15 cellular contexts compared by ENCODE assay signal in genomic region chr4:125112536-125112935, GRCh38.
A peak's percentile ranks its signal among the peaks of the same experiment; 100 is the strongest.
DNase-seq lines count a peak whose midpoint lies in the region; ATAC-seq and TF ChIP-seq lines count a peak whose summit lies in the region.
"Had no signal": no experiment of that assay in that cellular context is flagged by ENCODE, and none has a peak within 500 bp of the region (broad histone marks: within the 10 kb centered on the region; RNA-seq: fewer than 3 reads in every experiment).

No MANE protein-coding gene starts in this region.

- H3K36me3 ChIP-seq in mammary epithelial cell (ENCODE audit: insufficient read depth, low read length) (no peaks in the 10 kb centered on the region), breast epithelium (no peaks in the 10 kb centered on the region), PC-9 (ENCODE audit: low read depth) (no peaks in the 10 kb centered on the region), neural progenitor cell (no peaks in the 10 kb centered on the region), left lung (no peaks in the 10 kb centered on the region)
- H3K36me3 ChIP-seq: BLaER1 treated with 17β-estradiol and CSF1 and Interleukin-3, amounts not matched to agents 10 nM and 100 nM had no signal

- no peaks in the 10 kb centered on the region for H3K9me3 Mint-ChIP-seq in neural progenitor cell

- no peaks in the 10 kb centered on the region for H4K20me1 ChIP-seq in mammary epithelial cell (ENCODE audit: insufficient read depth, low read length)
- no peaks in the 10 kb centered on the region for H4K20me1 ChIP-seq in PC-9 (ENCODE audit: insufficient read depth)
- no peaks in the 10 kb centered on the region for H4K20me1 ChIP-seq in neural progenitor cell (ENCODE audit: low read depth)
- H4K20me1 ChIP-seq: BLaER1 treated with 17β-estradiol and CSF1 and Interleukin-3, amounts not matched to agents 10 nM and 100 nM had no signal

- DNase-seq in mammary epithelial cell (no peak), breast epithelium (ENCODE audit: low spot score in 2 of 2) (no peak), PC-9 (no peak), neural progenitor cell (ENCODE audit: low spot score) (no peak), HuH-7.5 (ENCODE audit: low spot score) (no peak), NCI-H446 (lab: John Stamatoyannopoulos, UW) (no peak), left lung (no peak)
- DNase-seq: 8988T; AML-193; Calu3; CD4-positive, CD25-positive, alpha-beta regulatory T cell; DMS 273 treated with DMSO at 0.1 percent for 48 hours had no signal

- no peaks in the 10 kb centered on the region for H3K79me2 ChIP-seq in mammary epithelial cell (ENCODE audit: insufficient read depth, low read length)
- H3K79me2 ChIP-seq in PC-9 (ENCODE audit: low read depth) = no peaks in the 10 kb centered on the region
- H3K79me2 ChIP-seq in neural progenitor cell (ENCODE audit: low read depth) = no peaks in the 10 kb centered on the region

- CTCF ChIA-PET in mammary epithelial cell (lab: Charles Lee; ENCODE audit: low non-redundant PET) = no interaction called here
- CTCF ChIA-PET in PC-9 (lab: Charles Lee) = no interaction called here

- H3K4me3 Mint-ChIP-seq in neural progenitor cell = no peak overlapping the region
- H3K4me3 Mint-ChIP-seq: CD4-positive, CD25-positive, alpha-beta regulatory T cell had no signal

- no peak overlapping the region for H3K4me3 ChIP-seq in mammary epithelial cell (replicated peaks in 1 of 3; ENCODE audit: insufficient read depth in 1 of 3, low read depth in 2 of 3, low read length in 3 of 3)
- no peak overlapping the region for H3K4me3 ChIP-seq in breast epithelium
- H3K4me3 ChIP-seq in PC-9 = no peak overlapping the region
- H3K4me3 ChIP-seq in neural progenitor cell = no peak overlapping the region
- no peak overlapping the region for H3K4me3 ChIP-seq in left lung
- H3K4me3 ChIP-seq: BLaER1 treated with 17β-estradiol and CSF1 and Interleukin-3, amounts not matched to agents 10 nM and 100 nM had no signal

- BruUV-seq in mammary epithelial cell (replicated peaks; lab: Mats Ljungman, UMichigan) = no TSS peak
- BruUV-seq in PC-9 (replicated peaks; lab: Mats Ljungman, UMichigan) = no TSS peak

- no peak overlapping the region for H3K4me2 ChIP-seq in mammary epithelial cell (ENCODE audit: insufficient read depth, low read depth, low read length)
- no peak overlapping the region for H3K4me2 ChIP-seq in PC-9
- no peak overlapping the region for H3K4me2 ChIP-seq in neural progenitor cell
- H3K4me2 ChIP-seq: BLaER1 treated with 17β-estradiol and CSF1 and Interleukin-3, amounts not matched to agents 10 nM and 100 nM had no signal

- H2AFZ ChIP-seq in mammary epithelial cell (ENCODE audit: low read depth, low read length) = peak overlapping the region; percentile 3
- H2AFZ ChIP-seq in PC-9 = peak overlapping the region; percentile 58
- peak overlapping the region; percentile 43 for H2AFZ ChIP-seq in neural progenitor cell (replicated peaks)

- intact Hi-C loops in mammary epithelial cell (cut with micrococcal nuclease) = no loop called here
- intact Hi-C loops in breast epithelium (cut with DNase I; ENCODE audit: low total_unique reads) = no loop called here
- intact Hi-C loops in PC-9 (cut with micrococcal nuclease; ENCODE audit: unreplicated experiment) = no loop called here
- intact Hi-C loops in left lung (cut with DNase I) = no loop called here

- WGBS in mammary epithelial cell (ENCODE audit: low coverage, missing lambda C conversion rate) = 100% methylated on average over 3 of the region's 3 CpGs

- in situ Hi-C loops in mammary epithelial cell (cut with MboI; ENCODE audit: low sequenced_read_pairs in 2 of 2) = no loop called here

- H3K27ac Mint-ChIP-seq in neural progenitor cell = no peak overlapping the region
- H3K27ac Mint-ChIP-seq: CD4-positive, CD25-positive, alpha-beta regulatory T cell had no signal

- H3K4me1 ChIP-seq in mammary epithelial cell (ENCODE audit: insufficient read depth, low read length) (no peaks in the 10 kb centered on the region), breast epithelium (no peaks in the 10 kb centered on the region), PC-9 (replicated peaks; ENCODE audit: insufficient read depth) (no peaks in the 10 kb centered on the region), neural progenitor cell (peaks cover 4% of the 10 kb centered on the region), left lung (no peaks in the 10 kb centered on the region)
- H3K4me1 ChIP-seq: BLaER1 treated with 17β-estradiol and CSF1 and Interleukin-3, amounts not matched to agents 10 nM and 100 nM had no signal

- H3K9ac ChIP-seq in mammary epithelial cell (ENCODE audit: insufficient read depth, low read length) (no peak overlapping the region), neural progenitor cell (no peak overlapping the region)
- H3K9ac ChIP-seq: BLaER1 treated with 17β-estradiol and CSF1 and Interleukin-3, amounts not matched to agents 10 nM and 100 nM had no signal

- no peaks in the 10 kb centered on the region for H3K27me3 ChIP-seq in mammary epithelial cell (ENCODE audit: insufficient read depth, low read length)
- H3K27me3 ChIP-seq in breast epithelium = no peaks in the 10 kb centered on the region
- no peaks in the 10 kb centered on the region for H3K27me3 ChIP-seq in PC-9 (ENCODE audit: insufficient read depth, low read depth)
- H3K27me3 ChIP-seq in neural progenitor cell = no peaks in the 10 kb centered on the region
- no peaks in the 10 kb centered on the region for H3K27me3 ChIP-seq in left lung
- H3K27me3 ChIP-seq: BLaER1 treated with 17β-estradiol and CSF1 and Interleukin-3, amounts not matched to agents 10 nM and 100 nM had no signal

- no peaks in the 10 kb centered on the region for H3K27me3 Mint-ChIP-seq in neural progenitor cell (ENCODE audit: insufficient read depth, low read depth)
- H3K27me3 Mint-ChIP-seq: CD4-positive, CD25-positive, alpha-beta regulatory T cell had no signal

- peaks cover 4% of the 10 kb centered on the region for H3K4me1 Mint-ChIP-seq in neural progenitor cell
- H3K4me1 Mint-ChIP-seq: CD4-positive, CD25-positive, alpha-beta regulatory T cell had no signal

- H3F3A ChIP-seq in PC-9 (ENCODE audit: insufficient read depth, low read depth) = no peaks in the 10 kb centered on the region
- no peaks in the 10 kb centered on the region for H3F3A ChIP-seq in neural progenitor cell (ENCODE audit: low read depth)

- ATAC-seq in left lung = no peak
- ATAC-seq: HCT116 had no signal

- TF ChIP-seq CTCF in mammary epithelial cell (conservative IDR thresholded peaks at IDR 0.05 in 1 of 2, IDR thresholded peaks at IDR 0.05 in 1 of 2; ENCODE audit: extremely low read depth in 1 of 2, insufficient read depth in 1 of 2, low read depth in 1 of 2, low read length in 2 of 2) = no peak
- TF ChIP-seq CTCF in breast epithelium (IDR thresholded peaks at IDR 0.05) = no peak
- no peak for TF ChIP-seq CTCF in PC-9 (conservative IDR thresholded peaks at IDR 0.05)
- no peak for TF ChIP-seq CTCF in neural progenitor cell (IDR thresholded peaks at IDR 0.05)
- no peak for TF ChIP-seq CTCF in left lung (IDR thresholded peaks at IDR 0.05)

- H3K9me3 ChIP-seq in mammary epithelial cell (replicated peaks; ENCODE audit: insufficient read depth, low read length) (no peaks in the 10 kb centered on the region), breast epithelium (no peaks in the 10 kb centered on the region), PC-9 (ENCODE audit: insufficient read depth, low read depth) (0 out of 2 replicates have a peak, but pooled peaks cover under 1% of the 10 kb centered on the region), neural progenitor cell (ENCODE audit: low read depth) (no peaks in the 10 kb centered on the region), left lung (no peaks in the 10 kb centered on the region)
- H3K9me3 ChIP-seq: BLaER1 treated with 17β-estradiol and CSF1 and Interleukin-3, amounts not matched to agents 10 nM and 100 nM had no signal

- dilution Hi-C loops in mammary epithelial cell (cut with HindIII; ENCODE audit: low sequenced_read_pairs) = no loop called here

- no peak for TF ChIP-seq POLR2A in breast epithelium (IDR thresholded peaks at IDR 0.05)

- H3K27ac ChIP-seq in mammary epithelial cell (ENCODE audit: insufficient read depth, low read depth, low read length) = no peak overlapping the region
- no peak overlapping the region for H3K27ac ChIP-seq in breast epithelium
- H3K27ac ChIP-seq in PC-9 = no peak overlapping the region
- no peak overlapping the region for H3K27ac ChIP-seq in neural progenitor cell
- H3K27ac ChIP-seq in left lung = no peak overlapping the region
- H3K27ac ChIP-seq: BLaER1 treated with 17β-estradiol and CSF1 and Interleukin-3, amounts not matched to agents 10 nM and 100 nM; HL-60 had no signal

- no peaks in the 10 kb centered on the region; the same call in 1 of the 2 replicates for H3K9me2 ChIP-seq in PC-9 (ENCODE audit: insufficient read depth)

- H3K36me3 Mint-ChIP-seq in neural progenitor cell = no peaks in the 10 kb centered on the region
- H3K36me3 Mint-ChIP-seq: CD4-positive, CD25-positive, alpha-beta regulatory T cell had no signal

- POLR2A ChIA-PET in PC-9 (lab: Charles Lee; ENCODE audit: unreplicated experiment) = no interaction called here

Comparison
In these comparisons a context has a peak if more than half of its experiments do, and no peak if none do; other contexts are left out.
1. H2AFZ ChIP-seq: peak in every context shown above with its lines; median percentile 58 in PC-9; 43 in neural progenitor cell; 3 in mammary epithelial cell.